In genomic region chr10:78944658-78945333, GRCh38 we compare ENCODE assay signal across 8 cellular contexts.
DNase-seq lines count a peak whose midpoint lies in the region; ATAC-seq and TF ChIP-seq lines count a peak whose summit lies in the region.

No MANE protein-coding gene starts in this region.

- H3K9me3 ChIP-seq in right lobe of liver (no peaks in the 10 kb centered on the region), thymus (ENCODE audit: control insufficient read depth) (no peaks in the 10 kb centered on the region)

- in situ Hi-C loops in GM13977 (cut with MboI; ENCODE audit: low pct_unique_long_range_greater_than_20kb, low sequenced_read_pairs, unreplicated experiment): no loop called here

- DNase-seq in LHCN-M2 (ENCODE audit: low read depth): peak; percentile 89
- peak; percentile 94 to 97 for DNase-seq in cardiac fibroblast (ENCODE audit: low read depth in 2 of 2)
- DNase-seq in right lobe of liver: no peak
- no peak for DNase-seq in activated T-cell treated with anti-CD3 and anti-CD28 coated beads, Interleukin-2, amount 50 U/mL, for 72 hours
- DNase-seq in GM13977 (ENCODE audit: low spot score): no peak
- no peak for DNase-seq in DMS53 (lab: John Stamatoyannopoulos, UW)
- no peak for DNase-seq in MV-4-11 (lab: John Stamatoyannopoulos, UW)

- no peaks in the 10 kb centered on the region for H3K27me3 ChIP-seq in right lobe of liver
- H3K27me3 ChIP-seq in thymus (ENCODE audit: control insufficient read depth, insufficient read depth): no peaks in the 10 kb centered on the region

- H3K27ac Mint-ChIP-seq in activated T-cell treated with anti-CD3 and anti-CD28 coated beads, Interleukin-2, amount 50 U/mL, for 72 hours: no peak overlapping the region

- peaks cover 1 to 2% of the 10 kb centered on the region in 2 donors for H3K9me3 Mint-ChIP-seq in activated T-cell treated with anti-CD3 and anti-CD28 coated beads, Interleukin-2, amount 50 U/mL, for 72 hours

- no peaks in the 10 kb centered on the region for H3K27me3 Mint-ChIP-seq in activated T-cell treated with anti-CD3 and anti-CD28 coated beads, Interleukin-2, amount 50 U/mL, for 72 hours (ENCODE audit: low read depth)

- TF ChIP-seq CTCF in cardiac fibroblast (IDR thresholded peaks at IDR 0.05; ENCODE audit: low read depth, low read length) (no peak), right lobe of liver (IDR thresholded peaks at IDR 0.05) (no peak), GM13977 (IDR thresholded peaks at IDR 0.05; ENCODE audit: extremely low read depth, insufficient read depth, missing control alignments) (no peak)

- H3K36me3 ChIP-seq in right lobe of liver: no peaks in the 10 kb centered on the region
- no peaks in the 10 kb centered on the region for H3K36me3 ChIP-seq in thymus (ENCODE audit: control insufficient read depth, insufficient read depth)

- no peaks in the 10 kb centered on the region for H3K4me1 ChIP-seq in right lobe of liver
- H3K4me1 ChIP-seq in thymus (ENCODE audit: control insufficient read depth, insufficient read depth, low read length): peaks cover 2% of the 10 kb centered on the region

- ATAC-seq in right lobe of liver: peak; percentile 33 to 42 (median 36)
- no peak for ATAC-seq in activated T-cell treated with anti-CD3 and anti-CD28 coated beads, Interleukin-2, amount 50 U/mL, for 72 hours (replicated peaks in 1 of 2)

- TF ChIP-seq POLR2A in right lobe of liver (IDR thresholded peaks at IDR 0.05): no peak

- H3K36me3 Mint-ChIP-seq in activated T-cell treated with anti-CD3 and anti-CD28 coated beads, Interleukin-2, amount 50 U/mL, for 72 hours (ENCODE audit: insufficient read depth in 2 of 2): no peaks in the 10 kb centered on the region

- H3K4me3 ChIP-seq in cardiac fibroblast (replicated peaks in 1 of 2; ENCODE audit: low read depth in 2 of 2, low read length in 2 of 2) (no peak overlapping the region), right lobe of liver (no peak overlapping the region), thymus (ENCODE audit: low read length) (no peak overlapping the region)

- H3K27ac ChIP-seq in right lobe of liver (no peak overlapping the region), thymus (ENCODE audit: low read depth) (peak overlapping the region; percentile 74)

- H3K4me3 Mint-ChIP-seq in activated T-cell treated with anti-CD3 and anti-CD28 coated beads, Interleukin-2, amount 50 U/mL, for 72 hours: no peak overlapping the region

- intact Hi-C loops in right lobe of liver (cut with DNase I): no loop called here

- H3K4me1 Mint-ChIP-seq in activated T-cell treated with anti-CD3 and anti-CD28 coated beads, Interleukin-2, amount 50 U/mL, for 72 hours (ENCODE audit: low read depth): peaks cover 7% of the 10 kb centered on the region

- WGBS in right lobe of liver (ENCODE audit: insufficient coverage, low coverage, low lambda C conversion rate, missing lambda C conversion rate): 60% methylated on average over 3 of the region's 4 CpGs
- 72% methylated on average over 4 of the region's 4 CpGs for WGBS in thymus

Comparison
In these comparisons a context has a peak if more than half of its experiments do, and no peak if none do; other contexts are left out.
1. DNase-seq: peak in LHCN-M2 (single experiment) and cardiac fibroblast (2 of 2); none in right lobe of liver (0 of 3), activated T-cell treated with anti-CD3 and anti-CD28 coated beads, Interleukin-2, amount 50 U/mL, for 72 hours (0 of 2), GM13977 (single experiment), DMS53 (single experiment) and MV-4-11 (single experiment).
2. ATAC-seq: peak in right lobe of liver (4 of 4); none in activated T-cell treated with anti-CD3 and anti-CD28 coated beads, Interleukin-2, amount 50 U/mL, for 72 hours (0 of 2).